ENCODE assay signal across 1 cellular context in the genomic region with DNA sequence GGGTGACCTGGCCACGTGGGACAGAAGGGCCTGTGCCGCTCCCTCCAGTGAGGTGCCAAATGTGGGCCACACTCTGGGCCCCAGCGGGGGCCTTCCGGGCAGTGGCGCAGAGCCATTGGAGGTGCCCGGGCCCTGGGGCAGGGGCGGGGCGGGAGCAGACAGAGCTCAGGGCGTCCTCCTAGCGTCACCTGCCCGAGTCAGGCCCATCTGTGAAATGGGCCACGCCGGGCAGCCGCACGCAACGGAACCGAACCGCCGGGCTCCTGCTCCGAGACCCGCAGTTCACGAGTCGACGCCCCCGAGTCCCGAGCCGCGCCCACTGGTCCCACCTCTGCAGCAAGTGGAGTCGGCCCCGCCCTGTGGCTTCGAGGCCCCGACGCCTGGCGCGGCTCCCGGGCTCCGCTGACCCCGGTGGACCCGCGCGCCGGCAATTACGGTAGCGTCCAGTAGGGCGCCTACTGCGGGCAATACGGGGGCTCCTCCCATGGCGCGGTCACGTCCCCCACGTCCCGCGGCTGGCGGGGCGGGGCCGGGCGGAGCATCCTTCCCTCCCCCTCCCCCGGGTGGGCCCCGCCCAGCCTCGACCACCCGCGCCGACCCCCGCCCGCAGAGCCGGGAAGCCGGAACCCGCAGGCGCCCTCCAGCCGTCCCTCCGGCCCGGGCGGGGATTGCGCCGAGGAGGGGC.
TF ChIP-seq lines count a peak whose summit lies in the region.

No MANE protein-coding gene starts in this region.

TF ChIP-seq in K562, 482 proteins besides CTCF, POLR2A, EP300 and RAD21 (continues in another document):
- TF ChIP-seq NELFE (IDR thresholded peaks at IDR 0.05; ENCODE audit: insufficient read depth, insufficient read length) (no peak), PHTF2 (CRISPR knock-in tag; IDR thresholded peaks at IDR 0.05) (no peak), ELF2 (CRISPR knock-in tag; IDR thresholded peaks at IDR 0.05) (0 out of 2 replicates have a peak, but pooled peaks have one; percentile 12), ZNF274 (IDR thresholded peaks at IDR 0.05; ENCODE audit: borderline replicate concordance, low read depth, low read length) (no peak), NFXL1 (CRISPR knock-in tag; IDR thresholded peaks at IDR 0.05) (no peak), ESRRB (CRISPR knock-in tag; IDR thresholded peaks at IDR 0.05; ENCODE audit: borderline replicate concordance) (no peak), LCOR (CRISPR knock-in tag; IDR thresholded peaks at IDR 0.05) (peak; percentile 54; the same call in 1 of the 2 replicates), ARNT (IDR thresholded peaks at IDR 0.05) (peak in 1 of 2 experiments; percentile 22; a peak in 1 of 4 replicates), ETS2 (tag; IDR thresholded peaks at IDR 0.05; ENCODE audit: borderline replicate concordance, poor library complexity, severe bottlenecking) (no peak), E2F8 (IDR thresholded peaks at IDR 0.05; ENCODE audit: low read depth, partially characterized antibody) (no peak), KDM1A (IDR thresholded peaks at IDR 0.05) (peak in 1 of 2 experiments; percentile 85; a peak in 2 of 4 replicates), HNRNPL (IDR thresholded peaks at IDR 0.05; ENCODE audit: low read depth, low read length) (peak; percentile 78), MEIS2 (IDR thresholded peaks at IDR 0.05; ENCODE audit: partially characterized antibody) (no peak), GMEB1 (CRISPR knock-in tag; IDR thresholded peaks at IDR 0.05) (peak; percentile 82), EP400 (IDR thresholded peaks at IDR 0.05) (no peak), NUFIP1 (IDR thresholded peaks at IDR 0.05; ENCODE audit: partially characterized antibody) (no peak), FOSL1 (tag; conservative IDR thresholded peaks at IDR 0.05) (peak; percentile 31; the same call in 1 of the 2 replicates), KLF6 (CRISPR knock-in tag; IDR thresholded peaks at IDR 0.05; ENCODE audit: borderline replicate concordance) (no peak; the same call in 1 of the 2 replicates), ZNF12 (CRISPR knock-in tag; IDR thresholded peaks at IDR 0.05) (no peak), ZNF165 (CRISPR knock-in tag; IDR thresholded peaks at IDR 0.05; ENCODE audit: borderline replicate concordance) (no peak), MITF (IDR thresholded peaks at IDR 0.05) (no peak), ZNF766 (CRISPR knock-in tag; conservative IDR thresholded peaks at IDR 0.05) (0 out of 2 replicates have a peak, but pooled peaks have one; percentile 32), NCOR1 (IDR thresholded peaks at IDR 0.05) (peak; percentile 74), NFATC3 (IDR thresholded peaks at IDR 0.05) (no peak), SETDB1 (IDR thresholded peaks at IDR 0.05; ENCODE audit: low read length) (no peak), SMC3 (conservative IDR thresholded peaks at IDR 0.05; ENCODE audit: insufficient read depth, low read depth, low read length) (no peak), FOXK1 (CRISPR knock-in tag; IDR thresholded peaks at IDR 0.05; ENCODE audit: borderline replicate concordance) (no peak), BCOR (IDR thresholded peaks at IDR 0.05) (no peak), ZNF384 (IDR thresholded peaks at IDR 0.05; ENCODE audit: low read depth, low read length) (no peak), SNRNP70 (optimal IDR thresholded peaks at IDR 0.05; ENCODE audit: low read depth, low read length) (no peak), PRPF4 (IDR thresholded peaks at IDR 0.05; ENCODE audit: insufficient read depth, low read depth, low read length, poor library complexity, severe bottlenecking) (no peak), PHB2 (IDR thresholded peaks at IDR 0.05; ENCODE audit: low read depth) (no peak), ZNF282 (CRISPR knock-in tag; IDR thresholded peaks at IDR 0.05) (no peak; the same call in 1 of the 2 replicates), MCM3 (IDR thresholded peaks at IDR 0.05) (no peak), ZNF707 (CRISPR knock-in tag; conservative IDR thresholded peaks at IDR 0.05) (no peak), FOXM1 (IDR thresholded peaks at IDR 0.05; ENCODE audit: low read depth) (no peak), FOXM1 (CRISPR knock-in tag; IDR thresholded peaks at IDR 0.05; ENCODE audit: low read depth) (no peak), ARID1B (IDR thresholded peaks at IDR 0.05) (peak; percentile 7; the same call in 1 of the 2 replicates), PPARD (CRISPR knock-in tag; IDR thresholded peaks at IDR 0.05) (no peak), SAFB2 (IDR thresholded peaks at IDR 0.05; ENCODE audit: borderline replicate concordance, low read depth, low read length, severe bottlenecking) (no peak), OTX1 (CRISPR knock-in tag; IDR thresholded peaks at IDR 0.05) (no peak)
- TF ChIP-seq, protein P1, sequence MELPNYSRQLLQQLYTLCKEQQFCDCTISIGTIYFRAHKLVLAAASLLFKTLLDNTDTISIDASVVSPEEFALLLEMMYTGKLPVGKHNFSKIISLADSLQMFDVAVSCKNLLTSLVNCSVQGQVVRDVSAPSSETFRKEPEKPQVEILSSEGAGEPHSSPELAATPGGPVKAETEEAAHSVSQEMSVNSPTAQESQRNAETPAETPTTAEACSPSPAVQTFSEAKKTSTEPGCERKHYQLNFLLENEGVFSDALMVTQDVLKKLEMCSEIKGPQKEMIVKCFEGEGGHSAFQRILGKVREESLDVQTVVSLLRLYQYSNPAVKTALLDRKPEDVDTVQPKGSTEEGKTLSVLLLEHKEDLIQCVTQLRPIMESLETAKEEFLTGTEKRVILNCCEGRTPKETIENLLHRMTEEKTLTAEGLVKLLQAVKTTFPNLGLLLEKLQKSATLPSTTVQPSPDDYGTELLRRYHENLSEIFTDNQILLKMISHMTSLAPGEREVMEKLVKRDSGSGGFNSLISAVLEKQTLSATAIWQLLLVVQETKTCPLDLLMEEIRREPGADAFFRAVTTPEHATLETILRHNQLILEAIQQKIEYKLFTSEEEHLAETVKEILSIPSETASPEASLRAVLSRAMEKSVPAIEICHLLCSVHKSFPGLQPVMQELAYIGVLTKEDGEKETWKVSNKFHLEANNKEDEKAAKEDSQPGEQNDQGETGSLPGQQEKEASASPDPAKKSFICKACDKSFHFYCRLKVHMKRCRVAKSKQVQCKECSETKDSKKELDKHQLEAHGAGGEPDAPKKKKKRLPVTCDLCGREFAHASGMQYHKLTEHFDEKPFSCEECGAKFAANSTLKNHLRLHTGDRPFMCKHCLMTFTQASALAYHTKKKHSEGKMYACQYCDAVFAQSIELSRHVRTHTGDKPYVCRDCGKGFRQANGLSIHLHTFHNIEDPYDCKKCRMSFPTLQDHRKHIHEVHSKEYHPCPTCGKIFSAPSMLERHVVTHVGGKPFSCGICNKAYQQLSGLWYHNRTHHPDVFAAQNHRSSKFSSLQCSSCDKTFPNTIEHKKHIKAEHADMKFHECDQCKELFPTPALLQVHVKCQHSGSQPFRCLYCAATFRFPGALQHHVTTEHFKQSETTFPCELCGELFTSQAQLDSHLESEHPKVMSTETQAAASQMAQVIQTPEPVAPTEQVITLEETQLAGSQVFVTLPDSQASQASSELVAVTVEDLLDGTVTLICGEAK (IDR thresholded peaks at IDR 0.05), result peak; percentile 81
- TF ChIP-seq, protein P1 (CRISPR knock-in tag; IDR thresholded peaks at IDR 0.05), result no peak
- TF ChIP-seq, protein P2, sequence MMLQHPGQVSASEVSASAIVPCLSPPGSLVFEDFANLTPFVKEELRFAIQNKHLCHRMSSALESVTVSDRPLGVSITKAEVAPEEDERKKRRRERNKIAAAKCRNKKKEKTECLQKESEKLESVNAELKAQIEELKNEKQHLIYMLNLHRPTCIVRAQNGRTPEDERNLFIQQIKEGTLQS (IDR thresholded peaks at IDR 0.05), result no peak
- TF ChIP-seq, protein P2 (CRISPR knock-in tag; conservative IDR thresholded peaks at IDR 0.05), result peak; percentile 71
